23 cellular contexts compared by ENCODE assay signal in the genomic region with DNA sequence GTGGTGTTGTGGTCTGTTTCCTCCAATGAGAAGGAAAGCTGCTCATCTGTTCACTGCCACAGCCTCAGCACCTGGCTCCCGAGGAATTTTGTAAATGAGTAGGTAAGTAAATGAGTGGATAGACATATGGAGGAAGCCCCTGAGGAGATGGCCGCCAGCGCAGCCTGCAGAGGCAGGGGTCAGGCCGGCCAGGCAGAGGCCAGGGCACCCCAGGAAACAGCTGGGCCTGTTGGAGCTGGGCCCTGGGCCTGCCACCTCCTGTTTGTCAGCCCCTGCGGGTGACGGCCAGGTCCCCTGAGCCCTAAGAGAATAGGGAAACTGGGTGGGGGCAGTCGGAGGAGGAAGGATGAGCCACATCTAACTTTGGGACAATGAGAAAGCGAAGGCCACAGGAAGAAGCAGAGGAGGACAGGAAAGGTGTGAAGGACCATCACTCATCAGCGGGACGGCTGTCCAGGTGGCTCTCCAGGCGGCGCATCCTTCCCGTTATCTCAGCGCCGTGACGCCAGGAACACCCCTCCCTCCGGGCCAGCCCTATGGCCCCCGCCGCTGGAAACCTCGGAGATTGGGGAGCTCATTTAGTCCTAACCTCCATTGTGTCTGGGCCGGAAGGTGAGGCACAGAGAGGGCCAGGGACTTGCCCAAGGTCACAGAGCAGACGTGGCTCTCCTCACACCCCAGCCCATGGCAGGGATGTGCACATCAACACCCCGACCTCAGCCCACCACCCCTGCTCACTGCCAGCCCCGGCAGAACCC.
DNase-seq lines count a peak whose midpoint lies in the region; ATAC-seq and TF ChIP-seq lines count a peak whose summit lies in the region.
"Had no signal": no experiment of that assay in that cellular context is flagged by ENCODE, and none has a peak within 500 bp of the region (broad histone marks: within the 10 kb centered on the region; RNA-seq: fewer than 3 reads in every experiment).

No MANE protein-coding gene starts in this region.

- H4K20me1 ChIP-seq in BLaER1, result no peaks in the 10 kb centered on the region

- H3K23ac ChIP-seq in neuronal stem cell (ENCODE audit: low read depth, low read length, poor library complexity) (no peak overlapping the region), mesendoderm (ENCODE audit: low read length) (no peak overlapping the region)

- H2AFZ ChIP-seq in neuronal stem cell (ENCODE audit: low read length), result no peak overlapping the region

- H3K27ac ChIP-seq in BLaER1, result no peak overlapping the region; the same call in 1 of the 2 replicates
- no peak overlapping the region for H3K27ac ChIP-seq in gastroesophageal sphincter
- H3K27ac ChIP-seq in neuronal stem cell (replicated peaks; ENCODE audit: low read length), result no peak overlapping the region
- H3K27ac ChIP-seq in mesendoderm (ENCODE audit: low read depth, low read length), result no peak overlapping the region
- H3K27ac ChIP-seq: A549, HL-60, SJCRH30 had no signal

- H2AK5ac ChIP-seq in neuronal stem cell (ENCODE audit: low read depth, low read length) (peak overlapping the region; percentile 72), mesendoderm (ENCODE audit: low read length) (no peak overlapping the region)

- peak overlapping the region; percentile 79 for H4K91ac ChIP-seq in neuronal stem cell (ENCODE audit: low read depth, low read length, poor library complexity)

- peak; percentile 25 for DNase-seq in NCI-H69 (lab: John Stamatoyannopoulos, UW)
- DNase-seq in neuronal stem cell (ENCODE audit: low spot score), result no peak
- no peak for DNase-seq in GF-D8 (lab: John Stamatoyannopoulos, UW)
- no peak for DNase-seq in mesendoderm
- DNase-seq in mesenteric fat pad (ENCODE audit: low spot score), result no peak
- DNase-seq: AML-193; CD8-positive, alpha-beta memory T cell; DMS79 treated with DMSO at 0.1 percent for 48 hours; Karpas-422; NCI-H1092; NCI-H1417 treated with DMSO at 0.1 percent for 48 hours; NCI-H1694 treated with DMSO at 0.1 percent for 48 hours; NCI-H2081; NCI-H2227 treated with DMSO at 0.1 percent for 48 hours; NCI-H526 treated with DMSO at 0.1 percent for 48 hours; SJCRH30 had no signal

- no peak for TF ChIP-seq EP300 in gastroesophageal sphincter (IDR thresholded peaks at IDR 0.05)

- 93% methylated on average over 3 of the region's 24 CpGs; no CpG with 5 or more reads in 1 of the 2 donors for WGBS in gastroesophageal sphincter (ENCODE audit: low coverage in 1 of 2), 2 donors
- WGBS in neuronal stem cell (ENCODE audit: extremely low coverage in 2 of 2, insufficient read length in 2 of 2, insufficient replicate concordance in 1 of 2), 2 donors, result no CpG with 5 or more reads among the region's 24 CpGs
- no CpG with 5 or more reads among the region's 24 CpGs for WGBS in mesendoderm (ENCODE audit: extremely low coverage, insufficient coverage, low lambda C conversion rate)

- no peak for TF ChIP-seq CTCF in gastroesophageal sphincter (IDR thresholded peaks at IDR 0.05)

- H3K36me3 ChIP-seq in BLaER1, result no peaks in the 10 kb centered on the region
- H3K36me3 ChIP-seq in gastroesophageal sphincter, result no peaks in the 10 kb centered on the region
- H3K36me3 ChIP-seq in neuronal stem cell (replicated peaks in 1 of 2; ENCODE audit: control insufficient read depth in 2 of 2, insufficient read depth in 2 of 2, low read length in 2 of 2), result no peaks in the 10 kb centered on the region
- no peaks in the 10 kb centered on the region for H3K36me3 ChIP-seq in mesendoderm (ENCODE audit: control insufficient read depth, insufficient read depth, low read length)
- H3K36me3 ChIP-seq: SJCRH30 had no signal

- ATAC-seq in gastroesophageal sphincter (peak; percentile 20), HG03159 (IDR thresholded peaks at IDR 0.05; ENCODE audit: unreplicated experiment) (no peak)
- ATAC-seq: A549, HCT116, SK-N-SH treated with all-trans-retinoic acid at 6 μM for 48 hours had no signal

- H3K9me3 ChIP-seq in BLaER1 (no peaks in the 10 kb centered on the region), gastroesophageal sphincter (no peaks in the 10 kb centered on the region), neuronal stem cell (replicated peaks in 1 of 2; ENCODE audit: control insufficient read depth in 2 of 2, insufficient read depth in 1 of 2, low read depth in 1 of 2, low read length in 2 of 2) (no peaks in the 10 kb centered on the region)
- H3K9me3 ChIP-seq: A549, SJCRH30 had no signal

- H4K5ac ChIP-seq in mesendoderm (ENCODE audit: low read length), result no peak overlapping the region

- H3K27me3 ChIP-seq in BLaER1 (no peaks in the 10 kb centered on the region), gastroesophageal sphincter (no peaks in the 10 kb centered on the region), neuronal stem cell (ENCODE audit: control insufficient read depth in 3 of 3, insufficient read depth in 3 of 3, low read depth in 1 of 3, low read length in 3 of 3) (peaks cover 0 to 40% (median 0%) of the 10 kb centered on the region in 3 experiments), mesendoderm (ENCODE audit: insufficient read depth, low read length, poor library complexity) (no peaks in the 10 kb centered on the region)
- H3K27me3 ChIP-seq: SJCRH30 had no signal

- H3K4me1 ChIP-seq in BLaER1, result peaks cover 32% of the 10 kb centered on the region
- H3K4me1 ChIP-seq in gastroesophageal sphincter, result peaks cover 0 to 15% (median 0%) of the 10 kb centered on the region in 3 donors
- peaks cover 0 to 18% of the 10 kb centered on the region in 2 donors for H3K4me1 ChIP-seq in neuronal stem cell (ENCODE audit: control insufficient read depth in 2 of 2, insufficient read depth in 1 of 2, low read depth in 1 of 2, low read length in 2 of 2)
- H3K4me1 ChIP-seq in mesendoderm (ENCODE audit: control insufficient read depth, low read depth, low read length), result no peaks in the 10 kb centered on the region
- H3K4me1 ChIP-seq: A549, SJCRH30 had no signal

- H3K4me2 ChIP-seq in BLaER1, result peak overlapping the region; percentile 70
- H3K4me2 ChIP-seq in neuronal stem cell (ENCODE audit: insufficient read depth, low read length, poor library complexity, severe bottlenecking), result no peak overlapping the region
- H3K4me2 ChIP-seq in mesendoderm (ENCODE audit: low read length), result no peak overlapping the region
- H3K4me2 ChIP-seq: A549 had no signal

- H3K79me1 ChIP-seq in neuronal stem cell (ENCODE audit: low read depth, low read length) (no peaks in the 10 kb centered on the region), mesendoderm (ENCODE audit: low read length) (no peaks in the 10 kb centered on the region)

- no peak overlapping the region for H3K14ac ChIP-seq in neuronal stem cell (ENCODE audit: low read length)

- no peak overlapping the region for H3K4ac ChIP-seq in neuronal stem cell (ENCODE audit: low read length)
- no peak overlapping the region for H3K4ac ChIP-seq in mesendoderm (ENCODE audit: low read depth, low read length)

- no peak for TF ChIP-seq POLR2A in gastroesophageal sphincter (IDR thresholded peaks at IDR 0.05)

- H3K9ac ChIP-seq in BLaER1, result no peak overlapping the region
- peak overlapping the region; percentile 13 for H3K9ac ChIP-seq in neuronal stem cell (ENCODE audit: low read depth, low read length, poor library complexity)
- H3K9ac ChIP-seq in mesendoderm (ENCODE audit: low read length), result no peak overlapping the region

- H2BK5ac ChIP-seq in neuronal stem cell (ENCODE audit: low read length), result no peak overlapping the region
- H2BK5ac ChIP-seq in mesendoderm (ENCODE audit: low read length), result no peak overlapping the region

- H3K56ac ChIP-seq in mesendoderm (ENCODE audit: low read length), result no peak overlapping the region

- H3K79me2 ChIP-seq in mesendoderm (ENCODE audit: control insufficient read depth, insufficient read depth, low read length), result no peaks in the 10 kb centered on the region

- H3K18ac ChIP-seq in neuronal stem cell (ENCODE audit: low read length), result no peak overlapping the region
- H3K18ac ChIP-seq in mesendoderm (ENCODE audit: low read length), result no peak overlapping the region

- H2BK12ac ChIP-seq in neuronal stem cell (ENCODE audit: low read length), result no peak overlapping the region

- no peak overlapping the region for H3K4me3 ChIP-seq in BLaER1
- no peak overlapping the region for H3K4me3 ChIP-seq in gastroesophageal sphincter
- no peak overlapping the region for H3K4me3 ChIP-seq in neuronal stem cell (ENCODE audit: low read length in 2 of 2)
- H3K4me3 ChIP-seq in mesendoderm (ENCODE audit: low read length), result no peak overlapping the region
- H3K4me3 ChIP-seq: A549, SJCRH30 had no signal

- H2BK120ac ChIP-seq in neuronal stem cell (ENCODE audit: low read depth, low read length) (peak overlapping the region; percentile 25), mesendoderm (ENCODE audit: low read depth, low read length) (no peak overlapping the region)

- H2BK15ac ChIP-seq in neuronal stem cell (ENCODE audit: low read length) (peak overlapping the region; percentile 71), mesendoderm (replicated peaks; ENCODE audit: low read depth) (no peak overlapping the region)

- no peak overlapping the region for H4K8ac ChIP-seq in neuronal stem cell (ENCODE audit: low read depth, low read length)
- no peak overlapping the region for H4K8ac ChIP-seq in mesendoderm (ENCODE audit: low read depth, low read length)
